22 cellular contexts compared by ENCODE assay signal in the genomic region with DNA sequence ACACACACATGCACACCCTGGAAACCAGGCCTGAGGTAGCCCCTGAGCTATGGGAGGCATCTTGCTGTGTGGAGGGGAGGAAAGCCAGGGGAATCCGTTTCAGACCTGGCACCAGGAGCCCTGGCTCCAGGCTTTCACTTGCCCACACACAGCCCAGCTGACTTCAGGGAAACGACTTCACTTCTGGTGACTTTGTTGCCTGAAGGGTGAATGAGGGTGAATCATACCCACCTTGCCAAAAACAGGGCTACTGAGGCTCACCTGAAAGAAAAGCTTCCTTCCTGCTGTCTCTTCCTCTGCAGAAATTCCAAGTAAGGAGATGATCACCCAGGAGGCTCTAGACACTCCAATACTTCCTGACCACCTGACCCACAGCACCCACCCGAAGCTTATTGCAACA.
DNase-seq lines count a peak whose midpoint lies in the region; ATAC-seq, FAIRE-seq and TF ChIP-seq lines count a peak whose summit lies in the region.
"Had no signal": no experiment of that assay in that cellular context is flagged by ENCODE, and none has a peak within 500 bp of the region (broad histone marks: within the 10 kb centered on the region; RNA-seq: fewer than 3 reads in every experiment).

No MANE protein-coding gene starts in this region.

- POLR2A ChIA-PET in activated CD4-positive, alpha-beta T cell treated with anti-CD3 and anti-CD28 coated beads for 36 hours (lab: Charles Lee), result no interaction called here

- no peak for TF ChIP-seq CTCF in bronchial epithelial cell (IDR thresholded peaks at IDR 0.05; ENCODE audit: insufficient read depth, low read length, severe bottlenecking)

- CTCF ChIA-PET in activated CD4-positive, alpha-beta T cell treated with anti-CD3 and anti-CD28 coated beads for 36 hours (lab: Charles Lee), result interaction anchor here (0.5 kb wide), 1 partner anchor 1407 kb away, joined by 4 read pairs; no protein-coding TSS in a partner anchor

- no peaks in the 10 kb centered on the region for H3K36me3 ChIP-seq in bronchial epithelial cell (ENCODE audit: control insufficient read depth, insufficient read depth, low read length)
- H3K36me3 ChIP-seq: BLaER1, SJSA1 had no signal

- no peaks in the 10 kb centered on the region for H3K27me3 ChIP-seq in bronchial epithelial cell (ENCODE audit: control insufficient read depth, insufficient read depth, low read length)
- H3K27me3 ChIP-seq: BLaER1, SJSA1 had no signal

- H3K4me1 Mint-ChIP-seq in activated CD4-positive, alpha-beta T cell treated with anti-CD3 and anti-CD28 coated beads for 36 hours, result peaks cover 5% of the 10 kb centered on the region

- H3K36me3 Mint-ChIP-seq in activated CD4-positive, alpha-beta T cell treated with anti-CD3 and anti-CD28 coated beads for 36 hours (ENCODE audit: low read depth), result no peaks in the 10 kb centered on the region
- H3K36me3 Mint-ChIP-seq: CD4-positive, alpha-beta memory T cell had no signal

- H3K27me3 Mint-ChIP-seq in activated CD4-positive, alpha-beta T cell treated with anti-CD3 and anti-CD28 coated beads for 36 hours, result peaks cover 3% of the 10 kb centered on the region

- H3K9me3 Mint-ChIP-seq in activated CD4-positive, alpha-beta T cell treated with anti-CD3 and anti-CD28 coated beads for 36 hours (ENCODE audit: low read depth), result no peaks in the 10 kb centered on the region
- H3K9me3 Mint-ChIP-seq: CD4-positive, alpha-beta memory T cell had no signal

- intact Hi-C loops in activated CD4-positive, alpha-beta T cell treated with anti-CD3 and anti-CD28 coated beads for 36 hours (cut with DNase I, micrococcal nuclease), result loop anchor here (5.0 to 10.0 kb wide), 2 partner anchors 197 to 339 kb away; no protein-coding TSS in a partner anchor

- no peak for ATAC-seq in activated CD4-positive, alpha-beta T cell treated with anti-CD3 and anti-CD28 coated beads for 36 hours
- ATAC-seq: HCT116 had no signal

- peak; percentile 13 for DNase-seq in activated CD8-positive, alpha-beta memory T cell treated with anti-CD3 and anti-CD28 coated beads for 24 hours
- no peak for DNase-seq in activated CD8-positive, alpha-beta memory T cell treated with anti-CD3 and anti-CD28 coated beads, Interleukin-2, amount 50 U/mL, for 4 hours
- peak; percentile 88 for DNase-seq in bronchial epithelial cell (ENCODE audit: low read depth)
- DNase-seq in islet precursor cell, result peak; percentile 52
- DNase-seq in activated CD4-positive, alpha-beta T cell treated with anti-CD3 and anti-CD28 coated beads for 36 hours, result no peak
- DNase-seq in DMS53 treated with DMSO at 0.1 percent for 48 hours (lab: John Stamatoyannopoulos, UW; ENCODE audit: unreplicated experiment), result no peak
- DNase-seq in NCI-H128 (lab: John Stamatoyannopoulos, UW; ENCODE audit: unreplicated experiment), result no peak
- no peak for DNase-seq in SHP77 treated with DMSO at 0.1 percent for 48 hours (lab: John Stamatoyannopoulos, UW)
- DNase-seq: ACHN; CD4-positive, alpha-beta memory T cell; GOT3; MV-4-11; NCI-H1417; NCI-H1694 treated with DMSO at 0.1 percent for 48 hours; NCI-H446; NCI-H526; RPMI8226 had no signal

- no peak overlapping the region for H3K4me3 Mint-ChIP-seq in activated CD4-positive, alpha-beta T cell treated with anti-CD3 and anti-CD28 coated beads for 36 hours
- H3K4me3 Mint-ChIP-seq: CD4-positive, alpha-beta memory T cell had no signal

- peak; percentile 82 for FAIRE-seq in bronchial epithelial cell (lab: Jason Lieb, UNC)
- FAIRE-seq: GM18507, HTR-8/SVneo had no signal

- no peak overlapping the region for H3K4me3 ChIP-seq in bronchial epithelial cell (ENCODE audit: low read depth, low read length)
- H3K4me3 ChIP-seq: BLaER1, SJSA1 had no signal

- no peak overlapping the region for H3K27ac Mint-ChIP-seq in activated CD4-positive, alpha-beta T cell treated with anti-CD3 and anti-CD28 coated beads for 36 hours
- H3K27ac Mint-ChIP-seq: CD4-positive, alpha-beta memory T cell had no signal

Comparison
In these comparisons a context has a peak if more than half of its experiments do, and no peak if none do; other contexts are left out.
1. DNase-seq: peak in activated CD8-positive, alpha-beta memory T cell treated with anti-CD3 and anti-CD28 coated beads for 24 hours (single experiment), bronchial epithelial cell (single experiment) and islet precursor cell (single experiment); none in activated CD8-positive, alpha-beta memory T cell treated with anti-CD3 and anti-CD28 coated beads, Interleukin-2, amount 50 U/mL, for 4 hours (single experiment), activated CD4-positive, alpha-beta T cell treated with anti-CD3 and anti-CD28 coated beads for 36 hours (single experiment), DMS53 treated with DMSO at 0.1 percent for 48 hours (single experiment), NCI-H128 (single experiment) and SHP77 treated with DMSO at 0.1 percent for 48 hours (single experiment).